In the genomic region with DNA sequence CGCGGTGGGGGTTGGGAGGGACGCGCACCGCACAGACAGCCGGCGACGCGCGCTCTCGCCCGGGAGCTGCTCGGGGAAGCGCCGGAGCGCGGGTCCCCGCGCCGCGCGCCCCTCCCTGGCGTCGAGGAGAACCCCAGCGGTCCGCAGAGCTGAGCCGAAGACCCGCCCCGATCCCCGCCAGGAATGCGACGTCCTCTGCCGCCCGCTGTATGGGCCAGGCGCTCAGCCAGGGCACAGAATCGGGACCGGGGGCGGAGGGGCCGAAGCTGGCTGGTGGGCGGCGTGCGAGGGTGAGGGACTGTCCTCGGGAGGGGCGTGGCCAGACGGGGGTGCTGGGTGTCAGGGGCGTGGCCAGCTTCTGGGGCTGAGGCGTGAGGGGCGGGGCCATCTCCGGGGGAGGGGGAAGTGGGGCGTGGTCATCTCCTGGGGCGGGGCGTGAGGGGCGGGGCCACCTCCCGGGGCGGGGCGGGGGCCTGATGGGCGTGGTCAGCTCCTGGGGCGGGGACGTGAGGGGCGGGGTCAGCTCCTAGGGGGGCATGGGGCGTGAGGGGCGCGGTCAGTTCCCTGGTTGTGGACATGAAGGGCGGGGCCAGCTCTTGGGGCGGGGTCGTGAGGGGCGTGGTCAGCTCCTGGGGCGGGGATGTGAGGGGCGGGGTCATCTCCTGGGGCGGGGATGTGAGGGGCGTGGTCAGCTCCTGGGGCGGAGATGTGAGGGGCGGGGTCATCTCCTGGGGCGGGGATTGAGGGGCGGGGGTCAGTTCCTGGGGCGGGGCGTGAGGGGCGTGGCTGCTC, we compare ENCODE assay signal across 8 cellular contexts. TPM values are rescaled to one million over a fixed set of nuclear protein-coding genes. Genes with fewer than 3 reads are reported as not detected.
DNase-seq lines count a peak whose midpoint lies in the region; ATAC-seq and TF ChIP-seq lines count a peak whose summit lies in the region.

No MANE protein-coding gene starts in this region.

- H3K27ac Mint-ChIP-seq in glutamatergic neuron (ENCODE audit: unreplicated experiment), result no peak overlapping the region

- in situ Hi-C loops in GM23248 (cut with MboI), result no loop called here

- H3K27me3 ChIP-seq in GM23248 (replicated peaks; ENCODE audit: insufficient read depth) (no peaks in the 10 kb centered on the region), osteoblast (ENCODE audit: insufficient read depth, low read length) (no peaks in the 10 kb centered on the region), thymus (ENCODE audit: control insufficient read depth, insufficient read depth) (peaks cover 9% of the 10 kb centered on the region)

- TF ChIP-seq CTCF in glutamatergic neuron (IDR thresholded peaks at IDR 0.05; ENCODE audit: partially characterized antibody, unreplicated experiment), result no peak
- no peak for TF ChIP-seq CTCF in osteoblast (IDR thresholded peaks at IDR 0.05; ENCODE audit: extremely low read depth, low read depth, low read length)

- H2AFZ ChIP-seq in GM23248 (peak overlapping the region; percentile 36), osteoblast (ENCODE audit: low read length) (peak overlapping the region; percentile 74)

- no peaks in the 10 kb centered on the region for H3K27me3 Mint-ChIP-seq in glutamatergic neuron (ENCODE audit: unreplicated experiment)

- peak overlapping the region; percentile 12; the same call in 1 of the 2 replicates for H3K9ac ChIP-seq in GM23248

- H4K20me1 ChIP-seq in GM23248 (ENCODE audit: insufficient read depth) (no peaks in the 10 kb centered on the region), osteoblast (ENCODE audit: insufficient read depth, low read length) (no peaks in the 10 kb centered on the region)

- peak; percentile 77 for DNase-seq in GM23248
- DNase-seq in RPMI8226, result peak; percentile 71
- peak; percentile 60 for DNase-seq in activated naive CD4-positive, alpha-beta T cell treated with anti-CD3 and anti-CD28 coated beads, Interleukin-2, amount 50 U/mL, for 16 hours
- DNase-seq in glutamatergic neuron, result peak; percentile 84
- DNase-seq in osteoblast (ENCODE audit: insufficient read length, low spot score, missing footprints), result peak; percentile 99
- DNase-seq in cerebellar nuclear complex (lab: John Stamatoyannopoulos, UW), result no peak

- no peaks in the 10 kb centered on the region for H3K36me3 Mint-ChIP-seq in glutamatergic neuron (ENCODE audit: unreplicated experiment)

- no peaks in the 10 kb centered on the region for H3K9me3 ChIP-seq in GM23248 (ENCODE audit: low read depth)
- H3K9me3 ChIP-seq in osteoblast (ENCODE audit: low read depth, low read length), result no peaks in the 10 kb centered on the region
- H3K9me3 ChIP-seq in thymus (ENCODE audit: control insufficient read depth), result no peaks in the 10 kb centered on the region

- WGBS in GM23248 (ENCODE audit: low coverage in 1 of 2, low lambda C conversion rate in 2 of 2, missing lambda C conversion rate in 2 of 2), 2 experiments, result 5 to 7% methylated on average over 33 to 73 of the region's 78 CpGs
- 7% methylated on average over 77 of the region's 78 CpGs for WGBS in thymus

- no peaks in the 10 kb centered on the region for H3K36me3 ChIP-seq in GM23248 (ENCODE audit: low read depth)
- H3K36me3 ChIP-seq in osteoblast (ENCODE audit: insufficient read depth, low read length), result no peaks in the 10 kb centered on the region
- H3K36me3 ChIP-seq in thymus (ENCODE audit: control insufficient read depth, insufficient read depth), result no peaks in the 10 kb centered on the region

- no peak for ATAC-seq in HG02571 (IDR thresholded peaks at IDR 0.05; ENCODE audit: unreplicated experiment)

- H3F3A ChIP-seq in GM23248 (ENCODE audit: insufficient read depth), result no peaks in the 10 kb centered on the region

- no peaks in the 10 kb centered on the region for H3K79me2 ChIP-seq in GM23248 (ENCODE audit: insufficient read depth)
- H3K79me2 ChIP-seq in osteoblast (ENCODE audit: insufficient read depth, low read length), result no peaks in the 10 kb centered on the region

- H3K4me3 Mint-ChIP-seq in glutamatergic neuron (ENCODE audit: unreplicated experiment), result no peak overlapping the region

- H3K4me3 ChIP-seq in GM23248 (peak overlapping the region; percentile 57), osteoblast (ENCODE audit: insufficient read depth, low read length) (peak overlapping the region; percentile 68), thymus (ENCODE audit: low read length) (peak overlapping the region; percentile 40)

- peaks cover 4% of the 10 kb centered on the region for H3K9me3 Mint-ChIP-seq in glutamatergic neuron (ENCODE audit: unreplicated experiment)

- H3K4me1 Mint-ChIP-seq in glutamatergic neuron (ENCODE audit: low read depth, unreplicated experiment), result no peaks in the 10 kb centered on the region

- H3K4me2 ChIP-seq in GM23248 (ENCODE audit: unreplicated experiment) (peak overlapping the region; percentile 58), osteoblast (ENCODE audit: insufficient read depth, low read length) (peak overlapping the region; percentile 76)

- H3K27ac ChIP-seq in GM23248 (no peak overlapping the region), osteoblast (ENCODE audit: low read depth, low read length) (no peak overlapping the region), thymus (ENCODE audit: low read depth) (no peak overlapping the region)

- H3K9me2 ChIP-seq in GM23248 (ENCODE audit: insufficient read depth), result no peaks in the 10 kb centered on the region

- H3K4me1 ChIP-seq in GM23248 (ENCODE audit: insufficient read depth), result no peaks in the 10 kb centered on the region
- H3K4me1 ChIP-seq in osteoblast (ENCODE audit: insufficient read depth, low read length), result peaks cover 5% of the 10 kb centered on the region
- peaks cover 3% of the 10 kb centered on the region for H3K4me1 ChIP-seq in thymus (ENCODE audit: control insufficient read depth, insufficient read depth, low read length)

RNA-seq across cellular contexts. Expression of a gene that starts 1.0 kb away (rescaled TPM):
- not detected in 2 replicates for total RNA-seq in GM23248 (2014; rRNA removed; shearing (Covaris generic))
- polyA plus RNA-seq in GM23248 (2016; fragmentation: Nextera tagmentation; extraction: Ambion mirVana) (0.24 and 0.25 TPM in 2 replicates), thymus (137 TPM)
- total RNA-seq in glutamatergic neuron (ENCODE audit: unreplicated experiment) (not detected), osteoblast (37.4 and 57.9 TPM in 2 replicates)

RNA-seq across cellular contexts. Expression of a gene that starts 4.5 kb away (rescaled TPM):
- total RNA-seq in GM23248 (2014; rRNA removed; shearing (Covaris generic)), result not detected in 2 replicates
- polyA plus RNA-seq in GM23248 (2016; fragmentation: Nextera tagmentation; extraction: Ambion mirVana) (not detected in 2 replicates), thymus (5.0 TPM)
- total RNA-seq in glutamatergic neuron (ENCODE audit: unreplicated experiment) (not detected), osteoblast (4.4 and 5.4 TPM in 2 replicates)

RNA-seq across cellular contexts. Expression of a gene that starts 14.0 kb away (rescaled TPM):
- total RNA-seq in GM23248 (2014; rRNA removed; shearing (Covaris generic)), result 38.7 and 52.2 TPM in 2 replicates
- polyA plus RNA-seq in GM23248 (2016; fragmentation: Nextera tagmentation; extraction: Ambion mirVana), result 49.3 and 54.5 TPM in 2 replicates
- total RNA-seq in glutamatergic neuron (ENCODE audit: unreplicated experiment), result 50.7 TPM
- total RNA-seq in osteoblast, result 13.3 and 16.6 TPM in 2 replicates
- 431 TPM for polyA plus RNA-seq in thymus

RNA-seq across cellular contexts. Expression of a gene that starts 18.1 kb away (rescaled TPM):
- total RNA-seq in GM23248 (2014; rRNA removed; shearing (Covaris generic)), result 33.3 and 37.7 TPM in 2 replicates
- polyA plus RNA-seq in GM23248 (2016; fragmentation: Nextera tagmentation; extraction: Ambion mirVana), result 98.9 and 107 TPM in 2 replicates
- not detected for total RNA-seq in glutamatergic neuron (ENCODE audit: unreplicated experiment)
- 1.5 and 2.5 TPM in 2 replicates for total RNA-seq in osteoblast
- 44.6 TPM for polyA plus RNA-seq in thymus

RNA-seq across cellular contexts. Expression of a gene that starts 26.2 kb away (rescaled TPM):
- not detected in 2 replicates for total RNA-seq in GM23248 (2014; rRNA removed; shearing (Covaris generic))
- polyA plus RNA-seq in GM23248 (2016; fragmentation: Nextera tagmentation; extraction: Ambion mirVana) (not detected in 2 replicates), thymus (14.4 TPM)
- total RNA-seq in glutamatergic neuron (ENCODE audit: unreplicated experiment) (2.9 TPM), osteoblast (not detected in 2 replicates)

Comparison
In these comparisons a context has a peak if more than half of its experiments do, and no peak if none do; other contexts are left out.
1. DNase-seq: peak in GM23248 (single experiment), RPMI8226 (single experiment), activated naive CD4-positive, alpha-beta T cell treated with anti-CD3 and anti-CD28 coated beads, Interleukin-2, amount 50 U/mL, for 16 hours (single experiment), glutamatergic neuron (single experiment) and osteoblast (single experiment); none in cerebellar nuclear complex (0 of 2).
2. RNA of a gene that starts 1.0 kb away (total RNA-seq): 37.4 to 57.9 TPM in osteoblast; not detected in glutamatergic neuron (single experiment) and not detected in GM23248; every median in the first group is over 10 times any median in the second.
3. Peak in every context shown above with its lines, with median percentiles within 50 percentile points of each other: H3K4me3 ChIP-seq.